Comparison of ENCODE assay signal across 1 cellular context in genomic region chr5:109403469-109403868, GRCh38.
TF ChIP-seq lines count a peak whose summit lies in the region.

No MANE protein-coding gene starts in this region.

TF ChIP-seq in HEK293, 187 proteins besides CTCF, POLR2A, EP300 and RAD21 (continued from another document):
- no peak for TF ChIP-seq ZNF239 (tag by site-specific recombination; IDR thresholded peaks at IDR 0.05)
- no peak for TF ChIP-seq ZNF18 (tag by site-specific recombination; IDR thresholded peaks at IDR 0.05)
- no peak for TF ChIP-seq ZNF610 (tag by site-specific recombination; IDR thresholded peaks at IDR 0.05; ENCODE audit: borderline replicate concordance)
